2 cellular contexts compared by ENCODE assay signal in the genomic region with DNA sequence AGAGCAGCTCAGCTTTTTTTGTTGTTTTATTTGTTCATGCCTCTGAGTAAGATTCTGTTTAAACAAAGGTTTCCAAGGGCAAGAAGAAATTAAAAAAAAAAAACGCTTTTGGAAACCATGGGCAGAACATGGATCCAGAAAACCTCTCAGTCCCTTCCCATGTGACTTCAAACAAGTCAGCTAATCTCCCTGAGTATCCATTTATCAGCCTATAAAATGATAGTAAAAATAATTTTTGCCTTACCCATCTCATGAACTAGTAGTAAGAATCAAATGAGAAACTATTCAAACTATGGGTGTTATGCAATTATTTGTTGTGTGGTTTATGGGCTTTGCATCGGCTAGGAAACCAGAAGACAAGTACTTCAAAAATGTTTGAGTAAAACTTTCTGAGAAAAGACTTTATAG.
A peak's percentile ranks its signal among the peaks of the same experiment; 100 is the strongest.
TF ChIP-seq lines count a peak whose summit lies in the region.

No MANE protein-coding gene starts in this region.

TF ChIP-seq in A549, 52 proteins besides CTCF, POLR2A, EP300 and RAD21 (continued from another document):
- TF ChIP-seq, protein P1, sequence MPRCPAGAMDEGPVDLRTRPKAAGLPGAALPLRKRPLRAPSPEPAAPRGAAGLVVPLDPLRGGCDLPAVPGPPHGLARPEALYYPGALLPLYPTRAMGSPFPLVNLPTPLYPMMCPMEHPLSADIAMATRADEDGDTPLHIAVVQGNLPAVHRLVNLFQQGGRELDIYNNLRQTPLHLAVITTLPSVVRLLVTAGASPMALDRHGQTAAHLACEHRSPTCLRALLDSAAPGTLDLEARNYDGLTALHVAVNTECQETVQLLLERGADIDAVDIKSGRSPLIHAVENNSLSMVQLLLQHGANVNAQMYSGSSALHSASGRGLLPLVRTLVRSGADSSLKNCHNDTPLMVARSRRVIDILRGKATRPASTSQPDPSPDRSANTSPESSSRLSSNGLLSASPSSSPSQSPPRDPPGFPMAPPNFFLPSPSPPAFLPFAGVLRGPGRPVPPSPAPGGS (IDR thresholded peaks at IDR 0.05): peak; percentile 55; the same call in 1 of the 3 replicates
- TF ChIP-seq RNF2 (IDR thresholded peaks at IDR 0.05; ENCODE audit: borderline replicate concordance, low read depth) (no peak), FOSL2 (IDR thresholded peaks at IDR 0.05) (0 out of 2 replicates have a peak, but pooled peaks have one; percentile 18), FOSL2 (CRISPR knock-in tag; IDR thresholded peaks at IDR 0.05) (no peak; the same call in 1 of the 2 replicates), JUN (IDR thresholded peaks at IDR 0.05) (peak; percentile 31 to 75; a peak in 2 of 5 replicates), CEBPB (IDR thresholded peaks at IDR 0.05) (peak; percentile 79 to 90), ESRRA (IDR thresholded peaks at IDR 0.05; ENCODE audit: borderline replicate concordance, low read length) (no peak)

TF ChIP-seq in SK-N-SH treated with all-trans-retinoic acid at 6 μM for 48 hours, 23 proteins besides CTCF, POLR2A, EP300 and RAD21 (continued from another document):
- TF ChIP-seq SNAI2 (CRISPR knock-in tag; IDR thresholded peaks at IDR 0.05): no peak
- no peak for TF ChIP-seq ISL1 (CRISPR knock-in tag; IDR thresholded peaks at IDR 0.05)
- TF ChIP-seq GLIS3 (CRISPR knock-in tag; IDR thresholded peaks at IDR 0.05): no peak
- TF ChIP-seq ZNF70 (CRISPR knock-in tag; IDR thresholded peaks at IDR 0.05): no peak
- TF ChIP-seq, protein P2, sequence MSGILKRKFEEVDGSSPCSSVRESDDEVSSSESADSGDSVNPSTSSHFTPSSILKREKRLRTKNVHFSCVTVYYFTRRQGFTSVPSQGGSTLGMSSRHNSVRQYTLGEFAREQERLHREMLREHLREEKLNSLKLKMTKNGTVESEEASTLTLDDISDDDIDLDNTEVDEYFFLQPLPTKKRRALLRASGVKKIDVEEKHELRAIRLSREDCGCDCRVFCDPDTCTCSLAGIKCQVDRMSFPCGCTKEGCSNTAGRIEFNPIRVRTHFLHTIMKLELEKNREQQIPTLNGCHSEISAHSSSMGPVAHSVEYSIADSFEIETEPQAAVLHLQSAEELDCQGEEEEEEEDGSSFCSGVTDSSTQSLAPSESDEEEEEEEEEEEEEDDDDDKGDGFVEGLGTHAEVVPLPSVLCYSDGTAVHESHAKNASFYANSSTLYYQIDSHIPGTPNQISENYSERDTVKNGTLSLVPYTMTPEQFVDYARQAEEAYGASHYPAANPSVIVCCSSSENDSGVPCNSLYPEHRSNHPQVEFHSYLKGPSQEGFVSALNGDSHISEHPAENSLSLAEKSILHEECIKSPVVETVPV (CRISPR knock-in tag; IDR thresholded peaks at IDR 0.05): no peak
- TF ChIP-seq ESRRG (CRISPR knock-in tag; IDR thresholded peaks at IDR 0.05): no peak
- no peak for TF ChIP-seq RARB (CRISPR knock-in tag; IDR thresholded peaks at IDR 0.05)
- TF ChIP-seq, protein P3, sequence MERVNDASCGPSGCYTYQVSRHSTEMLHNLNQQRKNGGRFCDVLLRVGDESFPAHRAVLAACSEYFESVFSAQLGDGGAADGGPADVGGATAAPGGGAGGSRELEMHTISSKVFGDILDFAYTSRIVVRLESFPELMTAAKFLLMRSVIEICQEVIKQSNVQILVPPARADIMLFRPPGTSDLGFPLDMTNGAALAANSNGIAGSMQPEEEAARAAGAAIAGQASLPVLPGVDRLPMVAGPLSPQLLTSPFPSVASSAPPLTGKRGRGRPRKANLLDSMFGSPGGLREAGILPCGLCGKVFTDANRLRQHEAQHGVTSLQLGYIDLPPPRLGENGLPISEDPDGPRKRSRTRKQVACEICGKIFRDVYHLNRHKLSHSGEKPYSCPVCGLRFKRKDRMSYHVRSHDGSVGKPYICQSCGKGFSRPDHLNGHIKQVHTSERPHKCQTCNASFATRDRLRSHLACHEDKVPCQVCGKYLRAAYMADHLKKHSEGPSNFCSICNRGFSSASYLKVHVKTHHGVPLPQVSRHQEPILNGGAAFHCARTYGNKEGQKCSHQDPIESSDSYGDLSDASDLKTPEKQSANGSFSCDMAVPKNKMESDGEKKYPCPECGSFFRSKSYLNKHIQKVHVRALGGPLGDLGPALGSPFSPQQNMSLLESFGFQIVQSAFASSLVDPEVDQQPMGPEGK (CRISPR knock-in tag; IDR thresholded peaks at IDR 0.05; ENCODE audit: borderline replicate concordance): no peak
- TF ChIP-seq ZNF8 (CRISPR knock-in tag; IDR thresholded peaks at IDR 0.05): no peak
- no peak for TF ChIP-seq CSDC2 (CRISPR knock-in tag; IDR thresholded peaks at IDR 0.05)
- no peak for TF ChIP-seq BACH2 (CRISPR knock-in tag; IDR thresholded peaks at IDR 0.05; ENCODE audit: borderline replicate concordance)
